Comparison of ENCODE assay signal across 19 cellular contexts in genomic region chr11:660281-660680, GRCh38. TPM values are rescaled to one million over a fixed set of nuclear protein-coding genes. Genes with fewer than 3 reads are reported as not detected.
DNase-seq lines count a peak whose midpoint lies in the region; ATAC-seq and TF ChIP-seq lines count a peak whose summit lies in the region.
"Had no signal": no experiment of that assay in that cellular context is flagged by ENCODE, and none has a peak within 500 bp of the region (broad histone marks: within the 10 kb centered on the region; RNA-seq: fewer than 3 reads in every experiment).

No MANE protein-coding gene starts in this region.

- peak overlapping the region in 7 of 11 experiments; percentile 3 to 44 (median 28); a peak in 7 of 22 replicates for H3K9ac ChIP-seq in BLaER1 treated with 17β-estradiol and CSF1 and Interleukin-3, amounts not matched to agents 10 nM and 100 nM
- no peak overlapping the region for H3K9ac ChIP-seq in colonic mucosa (ENCODE audit: low read depth in 2 of 2, low read length in 2 of 2)
- H3K9ac ChIP-seq: GM23248 had no signal

- no peaks in the 10 kb centered on the region for H3K36me3 Mint-ChIP-seq in natural killer cell treated with Interleukin-12 subunit alpha and Interleukin-12 subunit beta and Interleukin-15 and Interleukin-18, amount 100 ng/mL, for 72 hours
- H3K36me3 Mint-ChIP-seq in natural killer cell = no peaks in the 10 kb centered on the region
- H3K36me3 Mint-ChIP-seq in osteocyte (ENCODE audit: unreplicated experiment) = peaks cover 20% of the 10 kb centered on the region

- no peaks in the 10 kb centered on the region; a peak in 1 of 22 replicates for H3K27me3 ChIP-seq in BLaER1 treated with 17β-estradiol and CSF1 and Interleukin-3, amounts not matched to agents 10 nM and 100 nM
- H3K27me3 ChIP-seq in colonic mucosa = no peaks in the 10 kb centered on the region

- intact Hi-C loops in natural killer cell (cut with micrococcal nuclease) (no loop called here), colonic mucosa (cut with DNase I) (loop anchor here (5.0 kb wide), 1 partner anchor 67 kb away; no protein-coding TSS in a partner anchor)

- DNase-seq in natural killer cell treated with Interleukin-12 subunit alpha and Interleukin-12 subunit beta and Interleukin-15 and Interleukin-18, amount 100 ng/mL, for 72 hours (ENCODE audit: low spot score) = peak; percentile 56
- no peak for DNase-seq in natural killer cell
- no peak for DNase-seq in RWPE1 (ENCODE audit: low spot score)
- no peak for DNase-seq in osteocyte (ENCODE audit: extremely low spot score, unreplicated experiment)
- DNase-seq in NCI-H524 (lab: John Stamatoyannopoulos, UW) = no peak
- no peak for DNase-seq in colonic mucosa
- DNase-seq: Calu3; CD4-positive, alpha-beta memory T cell; COR-L47; DMS153; DND-41; GM23248; H9 had no signal

- TF ChIP-seq CTCF in natural killer cell (IDR thresholded peaks at IDR 0.05) (no peak), RWPE1 (conservative IDR thresholded peaks at IDR 0.05; ENCODE audit: low read depth) (no peak), osteocyte (IDR thresholded peaks at IDR 0.05) (no peak), colonic mucosa (IDR thresholded peaks at IDR 0.05) (no peak)

- peak overlapping the region; percentile 35 to 89 (median 66); a peak in 21 of 22 replicates for H3K4me2 ChIP-seq in BLaER1 treated with 17β-estradiol and CSF1 and Interleukin-3, amounts not matched to agents 10 nM and 100 nM

- H3K27me3 Mint-ChIP-seq in natural killer cell treated with Interleukin-12 subunit alpha and Interleukin-12 subunit beta and Interleukin-15 and Interleukin-18, amount 100 ng/mL, for 72 hours = no peaks in the 10 kb centered on the region
- H3K27me3 Mint-ChIP-seq in natural killer cell (ENCODE audit: low read depth in 2 of 2) = no peaks in the 10 kb centered on the region
- H3K27me3 Mint-ChIP-seq in osteocyte (ENCODE audit: unreplicated experiment) = no peaks in the 10 kb centered on the region
- H3K27me3 Mint-ChIP-seq: CD4-positive, alpha-beta memory T cell had no signal

- POLR2A ChIA-PET in RWPE1 (lab: Yijun Ruan, JAX; ENCODE audit: low non-redundant PET) = no interaction called here

- H3K4me1 ChIP-seq in BLaER1 treated with 17β-estradiol and CSF1 and Interleukin-3, amounts not matched to agents 10 nM and 100 nM = peaks cover 14 to 26% (median 23%) of the 10 kb centered on the region in 10 experiments
- peaks cover 5% of the 10 kb centered on the region for H3K4me1 ChIP-seq in colonic mucosa

- peaks cover 79 to 96% (median 85%) of the 10 kb centered on the region in 11 experiments for H3K36me3 ChIP-seq in BLaER1 treated with 17β-estradiol and CSF1 and Interleukin-3, amounts not matched to agents 10 nM and 100 nM
- H3K36me3 ChIP-seq in colonic mucosa = peaks cover 6% of the 10 kb centered on the region

- H4K20me1 ChIP-seq in BLaER1 treated with 17β-estradiol and CSF1 and Interleukin-3, amounts not matched to agents 10 nM and 100 nM = peaks cover 53 to 94% (median 89%) of the 10 kb centered on the region in 11 experiments; a peak in 21 of 22 replicates

- CTCF ChIA-PET in RWPE1 (lab: Yijun Ruan, JAX) = no interaction called here

- H3K9me3 Mint-ChIP-seq in natural killer cell treated with Interleukin-12 subunit alpha and Interleukin-12 subunit beta and Interleukin-15 and Interleukin-18, amount 100 ng/mL, for 72 hours = no peaks in the 10 kb centered on the region
- H3K9me3 Mint-ChIP-seq in natural killer cell (no peaks in the 10 kb centered on the region), osteocyte (ENCODE audit: unreplicated experiment) (no peaks in the 10 kb centered on the region)
- H3K9me3 Mint-ChIP-seq: CD4-positive, alpha-beta memory T cell; H9 had no signal

- no peak overlapping the region for H3K4me3 ChIP-seq in BLaER1 treated with 17β-estradiol and CSF1 and Interleukin-3, amounts not matched to agents 10 nM and 100 nM
- H3K4me3 ChIP-seq in colonic mucosa = no peak overlapping the region
- H3K4me3 ChIP-seq: GM23248 had no signal

- H3K4me1 Mint-ChIP-seq in natural killer cell treated with Interleukin-12 subunit alpha and Interleukin-12 subunit beta and Interleukin-15 and Interleukin-18, amount 100 ng/mL, for 72 hours (ENCODE audit: low read depth in 2 of 2) = no peaks in the 10 kb centered on the region
- H3K4me1 Mint-ChIP-seq in natural killer cell = peaks cover 0 to 6% of the 10 kb centered on the region in 2 donors
- peaks cover 1% of the 10 kb centered on the region for H3K4me1 Mint-ChIP-seq in osteocyte (ENCODE audit: unreplicated experiment)

- no peak overlapping the region for H3K27ac Mint-ChIP-seq in natural killer cell treated with Interleukin-12 subunit alpha and Interleukin-12 subunit beta and Interleukin-15 and Interleukin-18, amount 100 ng/mL, for 72 hours
- no peak overlapping the region for H3K27ac Mint-ChIP-seq in natural killer cell
- H3K27ac Mint-ChIP-seq in osteocyte (ENCODE audit: unreplicated experiment) = peak overlapping the region; percentile 18

- no peak for ATAC-seq in natural killer cell treated with Interleukin-12 subunit alpha and Interleukin-12 subunit beta and Interleukin-15 and Interleukin-18, amount 100 ng/mL, for 72 hours
- ATAC-seq in natural killer cell (no peak), GM21576 (IDR thresholded peaks at IDR 0.05; ENCODE audit: unreplicated experiment) (no peak)
- ATAC-seq: HCT116 had no signal

- no peaks in the 10 kb centered on the region for H3K9me3 ChIP-seq in BLaER1 treated with 17β-estradiol and CSF1 and Interleukin-3, amounts not matched to agents 10 nM and 100 nM (replicated peaks in 1 of 11)
- H3K9me3 ChIP-seq in colonic mucosa = no peaks in the 10 kb centered on the region

- H3K27ac ChIP-seq in BLaER1 treated with 17β-estradiol and CSF1 and Interleukin-3, amounts not matched to agents 10 nM and 100 nM = no peak overlapping the region
- H3K27ac ChIP-seq in RWPE1 (peak overlapping the region; percentile 87), colonic mucosa (no peak overlapping the region)
- H3K27ac ChIP-seq: GM23248 had no signal

- H3K4me3 Mint-ChIP-seq in natural killer cell treated with Interleukin-12 subunit alpha and Interleukin-12 subunit beta and Interleukin-15 and Interleukin-18, amount 100 ng/mL, for 72 hours = no peak overlapping the region
- H3K4me3 Mint-ChIP-seq in natural killer cell = no peak overlapping the region
- no peak overlapping the region for H3K4me3 Mint-ChIP-seq in osteocyte (ENCODE audit: unreplicated experiment)
- H3K4me3 Mint-ChIP-seq: CD4-positive, alpha-beta memory T cell; H9 had no signal

RNA-seq across cellular contexts. Expression of gene DRD4, which starts 23.2 kb away (rescaled TPM):
- 1 to 10 TPM in 1 of 2 donors, under 1 TPM in 1; 0.48 to 1.3 TPM for total RNA-seq in natural killer cell treated with Interleukin-12 subunit alpha and Interleukin-12 subunit beta and Interleukin-15 and Interleukin-18, amount 100 ng/mL, for 72 hours
- total RNA-seq in natural killer cell = 1 to 10 TPM in 1 of 3 donors, under 1 TPM in 2; 0.49 to 1.2 (median 0.61) TPM
- 1.7 and 1.8 TPM in 2 replicates for total RNA-seq in osteocyte
- under 1 TPM; 0.69 to 0.79 TPM for total RNA-seq in colonic mucosa
- total RNA-seq: A172, GM23248 had no signal

RNA-seq across cellular contexts. Expression of gene SCT, which starts 33.3 kb away (rescaled TPM):
- not detected for total RNA-seq in natural killer cell treated with Interleukin-12 subunit alpha and Interleukin-12 subunit beta and Interleukin-15 and Interleukin-18, amount 100 ng/mL, for 72 hours
- total RNA-seq in natural killer cell = not detected
- not detected in 2 replicates for total RNA-seq in osteocyte
- 1 to 10 TPM; 1.1 to 3.2 TPM for total RNA-seq in colonic mucosa
- total RNA-seq: A172; A673; Calu3; CD4-positive, alpha-beta memory T cell; GM23248 had no signal

RNA-seq across cellular contexts. Expression of gene DEAF1, which starts 34.7 kb away (rescaled TPM):
- 10 to 100 TPM; 23.2 to 83.6 TPM for total RNA-seq in natural killer cell treated with Interleukin-12 subunit alpha and Interleukin-12 subunit beta and Interleukin-15 and Interleukin-18, amount 100 ng/mL, for 72 hours
- total RNA-seq in natural killer cell = 10 to 100 TPM; 25.9 to 26.9 (median 26.8) TPM
- total RNA-seq in osteocyte = 113 and 121 TPM in 2 replicates
- 10 to 100 TPM; 21.7 to 25.8 TPM for total RNA-seq in colonic mucosa

RNA-seq across cellular contexts. Expression of gene TMEM80, which starts 35.3 kb away (rescaled TPM):
- 10 to 100 TPM; 15.3 to 20.3 TPM for total RNA-seq in natural killer cell treated with Interleukin-12 subunit alpha and Interleukin-12 subunit beta and Interleukin-15 and Interleukin-18, amount 100 ng/mL, for 72 hours
- total RNA-seq in natural killer cell (10 to 100 TPM; 17.8 to 42.1 (median 33.0) TPM), osteocyte (43.9 and 45.2 TPM in 2 replicates), colonic mucosa (10 to 100 TPM; 18.4 to 36.6 TPM)

RNA-seq across cellular contexts. Expression of gene CDHR5, which starts 35.5 kb away (rescaled TPM):
- not detected for total RNA-seq in natural killer cell treated with Interleukin-12 subunit alpha and Interleukin-12 subunit beta and Interleukin-15 and Interleukin-18, amount 100 ng/mL, for 72 hours
- total RNA-seq in natural killer cell (not detected), osteocyte (not detected in 2 replicates), colonic mucosa (100 to 1,000 TPM; 140 to 310 TPM)
- total RNA-seq: A172; A673; CD4-positive, alpha-beta memory T cell; GM23248; H1; H9 had no signal

Comparison
In these comparisons a context has a peak if more than half of its experiments do, and no peak if none do; other contexts are left out.
1. H3K9ac ChIP-seq: peak in BLaER1 treated with 17β-estradiol and CSF1 and Interleukin-3, amounts not matched to agents 10 nM and 100 nM (7 of 11); none in colonic mucosa (0 of 2).